Comparison of ENCODE assay signal across 14 cellular contexts in genomic region chr6:67594366-67594765, GRCh38.
DNase-seq lines count a peak whose midpoint lies in the region; ATAC-seq and TF ChIP-seq lines count a peak whose summit lies in the region.
"Had no signal": no experiment of that assay in that cellular context is flagged by ENCODE, and none has a peak within 500 bp of the region (broad histone marks: within the 10 kb centered on the region; RNA-seq: fewer than 3 reads in every experiment).

No MANE protein-coding gene starts in this region.

- H3K27ac ChIP-seq in SU-DHL-6 (ENCODE audit: low read depth, low read length) (no peak overlapping the region), brain microvascular endothelial cell (no peak overlapping the region)
- H3K27ac ChIP-seq: A549 had no signal

- TF ChIP-seq CTCF in SU-DHL-6 (IDR thresholded peaks at IDR 0.05; ENCODE audit: insufficient read depth, low read length, poor library complexity, severe bottlenecking) (no peak), brain microvascular endothelial cell (IDR thresholded peaks at IDR 0.05; ENCODE audit: low read depth, low read length, missing control alignments) (no peak), foreskin fibroblast (IDR thresholded peaks at IDR 0.05; ENCODE audit: low read depth, low read length) (no peak)

- H2AFZ ChIP-seq in SU-DHL-6 (ENCODE audit: low read depth, low read length, severe bottlenecking), result peak overlapping the region; percentile 2
- H2AFZ ChIP-seq: GM23338 had no signal

- no peaks in the 10 kb centered on the region for H3K27me3 ChIP-seq in SU-DHL-6 (ENCODE audit: low read length)
- no peaks in the 10 kb centered on the region for H3K27me3 ChIP-seq in brain microvascular endothelial cell (replicated peaks)

- H3F3A ChIP-seq in SU-DHL-6 (ENCODE audit: insufficient read depth), result no peaks in the 10 kb centered on the region

- H3K9me2 ChIP-seq in SU-DHL-6 (replicated peaks; ENCODE audit: insufficient read depth, low read length), result no peaks in the 10 kb centered on the region

- H4K20me1 ChIP-seq in SU-DHL-6 (ENCODE audit: low read depth, low read length), result no peaks in the 10 kb centered on the region

- ATAC-seq in GM21515 (IDR thresholded peaks at IDR 0.05; ENCODE audit: unreplicated experiment), result no peak
- ATAC-seq: A549; CD8-positive, alpha-beta T cell; GM23338 had no signal

- no peaks in the 10 kb centered on the region for H3K36me3 ChIP-seq in SU-DHL-6 (ENCODE audit: low read length)
- H3K36me3 ChIP-seq in brain microvascular endothelial cell (replicated peaks), result no peaks in the 10 kb centered on the region

- H3K4me2 ChIP-seq in SU-DHL-6 (ENCODE audit: low read depth, low read length, poor library complexity, severe bottlenecking), result no peak overlapping the region
- H3K4me2 ChIP-seq: A549, GM23338 had no signal

- H3K4me3 ChIP-seq in SU-DHL-6 (ENCODE audit: insufficient read depth, low read length, poor library complexity, severe bottlenecking) (no peak overlapping the region), brain microvascular endothelial cell (ENCODE audit: low read depth, low read length) (no peak overlapping the region), foreskin fibroblast (ENCODE audit: low read depth in 1 of 2, low read length in 2 of 2) (no peak overlapping the region)
- H3K4me3 ChIP-seq: A549, GM23338 had no signal

- no peak overlapping the region for H3K9ac ChIP-seq in SU-DHL-6 (ENCODE audit: low read length)

- in situ Hi-C loops in brain microvascular endothelial cell (cut with HindIII; ENCODE audit: low pct_ligation_motif_present, low sequenced_read_pairs), result no loop called here

- DNase-seq in brain microvascular endothelial cell, result peak; percentile 2
- DNase-seq in foreskin fibroblast, result peak; percentile 21 to 53
- DNase-seq in NCI-H1048 (lab: John Stamatoyannopoulos, UW), result no peak
- DNase-seq in cerebellum (ENCODE audit: low spot score), result no peak
- DNase-seq: CD8-positive, alpha-beta T cell; COR-L47; DMS53; GF-D8; H9; IMR-90 had no signal

- no peaks in the 10 kb centered on the region for H3K79me2 ChIP-seq in SU-DHL-6 (ENCODE audit: insufficient read depth, low read length)

- H3K9me3 ChIP-seq in SU-DHL-6 (ENCODE audit: insufficient read depth, low read length), result no peaks in the 10 kb centered on the region
- H3K9me3 ChIP-seq: A549 had no signal

Comparison
In these comparisons a context has a peak if more than half of its experiments do, and no peak if none do; other contexts are left out.
1. DNase-seq: peak in brain microvascular endothelial cell (single experiment) and foreskin fibroblast (2 of 2); none in NCI-H1048 (single experiment) and cerebellum (single experiment).